Comparison of ENCODE assay signal across 8 cellular contexts in the genomic region with DNA sequence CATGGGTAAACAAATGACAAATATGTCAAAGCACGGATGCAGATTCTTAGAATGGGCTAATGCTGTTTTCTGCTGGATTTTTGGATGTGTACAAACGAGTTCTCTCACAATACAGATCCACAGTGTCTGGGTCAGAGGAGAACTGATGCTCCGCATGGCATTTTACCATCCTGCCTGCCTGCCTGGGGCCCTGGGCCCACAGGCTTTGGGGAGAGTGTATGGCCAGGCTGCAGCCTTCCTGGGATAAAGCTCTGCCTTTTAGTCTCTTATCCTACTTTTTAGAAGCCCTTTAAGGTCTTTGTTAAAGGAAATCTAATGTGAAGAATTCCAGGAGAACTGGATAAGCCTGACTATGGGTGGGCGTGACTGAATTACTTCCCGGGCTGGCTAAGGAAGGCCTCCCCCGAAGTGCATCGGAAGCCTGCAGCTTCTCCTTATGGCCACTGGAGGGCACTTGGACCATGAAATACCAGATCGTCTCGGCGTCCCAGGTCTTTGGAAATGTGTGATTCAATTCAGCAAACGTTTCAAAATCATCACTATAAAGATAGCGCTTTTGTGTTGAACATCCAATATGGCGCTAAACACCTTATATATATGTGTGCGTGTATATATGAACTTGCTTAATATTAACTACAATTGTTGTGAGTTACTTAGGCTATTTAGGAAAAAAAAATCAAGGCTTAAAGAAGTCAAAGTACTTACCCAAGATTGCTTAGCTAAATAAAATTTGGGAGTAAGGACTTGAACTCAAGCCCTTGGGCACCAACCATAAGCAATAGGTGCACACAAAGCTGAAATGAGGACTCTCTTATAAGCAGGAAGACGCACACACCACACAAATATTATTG. TPM values are rescaled to one million over a fixed set of nuclear protein-coding genes. Genes with fewer than 3 reads are reported as not detected.
DNase-seq lines count a peak whose midpoint lies in the region; ATAC-seq, FAIRE-seq and TF ChIP-seq lines count a peak whose summit lies in the region.

No MANE protein-coding gene starts in this region.

- H3K36me3 ChIP-seq in OCI-LY3 (replicated peaks; ENCODE audit: low read depth, low read length) (no peaks in the 10 kb centered on the region), esophagus muscularis mucosa (no peaks in the 10 kb centered on the region)

- no peaks in the 10 kb centered on the region for H3K36me3 Mint-ChIP-seq in natural killer cell treated with Interleukin-12 subunit alpha and Interleukin-12 subunit beta and Interleukin-15 and Interleukin-18, amount 100 ng/mL, for 72 hours

- H3K4me2 ChIP-seq in OCI-LY3 (ENCODE audit: low read length): peak overlapping the region; percentile 49

- no peak for TF ChIP-seq POLR2A in esophagus muscularis mucosa (IDR thresholded peaks at IDR 0.05; ENCODE audit: low read depth)

- intact Hi-C loops in esophagus muscularis mucosa (cut with DNase I): no loop called here

- no peaks in the 10 kb centered on the region for H3K79me2 ChIP-seq in OCI-LY3 (ENCODE audit: low read length)

- peak; percentile 86 for DNase-seq in CD1c-positive myeloid dendritic cell (ENCODE audit: extremely low spot score)
- peak; percentile 81 for DNase-seq in HTR-8/SVneo (ENCODE audit: insufficient read length, low spot score)
- peak; percentile 40 for DNase-seq in activated T-cell treated with anti-CD3 and anti-CD28 coated beads for 24 hours (ENCODE audit: low read depth)
- no peak for DNase-seq in esophagus muscularis mucosa (ENCODE audit: extremely low spot score)
- DNase-seq in natural killer cell treated with Interleukin-12 subunit alpha and Interleukin-12 subunit beta and Interleukin-15 and Interleukin-18, amount 100 ng/mL, for 72 hours (ENCODE audit: low spot score): no peak
- DNase-seq in stromal cell of bone marrow (ENCODE audit: low read depth): peak; percentile 67

- WGBS in esophagus muscularis mucosa: 18% methylated on average over 15 of the region's 15 CpGs

- H3K4me3 ChIP-seq in OCI-LY3 (ENCODE audit: low read length): no peak overlapping the region
- no peak overlapping the region for H3K4me3 ChIP-seq in esophagus muscularis mucosa

- ATAC-seq in GM19324 (IDR thresholded peaks at IDR 0.05; ENCODE audit: low FRiP score, unreplicated experiment): peak; percentile 55
- ATAC-seq in natural killer cell treated with Interleukin-12 subunit alpha and Interleukin-12 subunit beta and Interleukin-15 and Interleukin-18, amount 100 ng/mL, for 72 hours: peak; percentile 68 to 78

- peaks cover 0 to 7% of the 10 kb centered on the region in 2 donors for H3K27me3 Mint-ChIP-seq in natural killer cell treated with Interleukin-12 subunit alpha and Interleukin-12 subunit beta and Interleukin-15 and Interleukin-18, amount 100 ng/mL, for 72 hours

- H3K9ac ChIP-seq in OCI-LY3 (ENCODE audit: low read length): no peak overlapping the region

- no peak for FAIRE-seq in HTR-8/SVneo (lab: Jason Lieb, UNC)

- peaks cover 0 to 7% of the 10 kb centered on the region in 2 donors for H3K4me1 Mint-ChIP-seq in natural killer cell treated with Interleukin-12 subunit alpha and Interleukin-12 subunit beta and Interleukin-15 and Interleukin-18, amount 100 ng/mL, for 72 hours (ENCODE audit: low read depth in 2 of 2)

- peaks cover 4% of the 10 kb centered on the region; the same call in 1 of the 2 replicates for H3K4me1 ChIP-seq in OCI-LY3 (ENCODE audit: low read length)
- peaks cover 45 to 74% (median 69%) of the 10 kb centered on the region in 4 donors for H3K4me1 ChIP-seq in esophagus muscularis mucosa

- no peak overlapping the region for H3K4me3 Mint-ChIP-seq in natural killer cell treated with Interleukin-12 subunit alpha and Interleukin-12 subunit beta and Interleukin-15 and Interleukin-18, amount 100 ng/mL, for 72 hours

- H3K9me3 ChIP-seq in OCI-LY3 (ENCODE audit: insufficient read depth, low read length) (no peaks in the 10 kb centered on the region), esophagus muscularis mucosa (no peaks in the 10 kb centered on the region)

- H4K20me1 ChIP-seq in OCI-LY3 (ENCODE audit: insufficient read depth, low read length): no peaks in the 10 kb centered on the region

- TF ChIP-seq CTCF in OCI-LY3 (IDR thresholded peaks at IDR 0.05; ENCODE audit: low read depth, low read length) (peak; percentile 79), esophagus muscularis mucosa (IDR thresholded peaks at IDR 0.05) (peak; percentile 93 to 98 (median 98))

- H3K9me3 Mint-ChIP-seq in natural killer cell treated with Interleukin-12 subunit alpha and Interleukin-12 subunit beta and Interleukin-15 and Interleukin-18, amount 100 ng/mL, for 72 hours: no peaks in the 10 kb centered on the region

- H2AFZ ChIP-seq in OCI-LY3 (ENCODE audit: low read depth, low read length): 0 out of 2 replicates have a peak overlapping the region, but pooled peaks have one; percentile 9

- TF ChIP-seq EP300 in esophagus muscularis mucosa (IDR thresholded peaks at IDR 0.05): no peak

- no peaks in the 10 kb centered on the region for H3K27me3 ChIP-seq in OCI-LY3 (ENCODE audit: low read depth, low read length)
- no peaks in the 10 kb centered on the region for H3K27me3 ChIP-seq in esophagus muscularis mucosa

- no peak overlapping the region for H3K27ac Mint-ChIP-seq in natural killer cell treated with Interleukin-12 subunit alpha and Interleukin-12 subunit beta and Interleukin-15 and Interleukin-18, amount 100 ng/mL, for 72 hours

- H3K27ac ChIP-seq in OCI-LY3 (ENCODE audit: low read length): no peak overlapping the region
- peak overlapping the region; percentile 86 to 97 (median 94) for H3K27ac ChIP-seq in esophagus muscularis mucosa (replicated peaks in 1 of 4)

RNA-seq across cellular contexts. Expression of gene DNPEP, which starts 15.2 kb away (rescaled TPM):
- 100 to 1,000 TPM in 1 of 4 donors, 10 to 100 TPM in 3; 44.9 to 102 (median 61.6) TPM for total RNA-seq in esophagus muscularis mucosa
- 100 to 1,000 TPM in 1 of 2 donors, 10 to 100 TPM in 1; 85.3 to 116 TPM for total RNA-seq in natural killer cell treated with Interleukin-12 subunit alpha and Interleukin-12 subunit beta and Interleukin-15 and Interleukin-18, amount 100 ng/mL, for 72 hours

RNA-seq across cellular contexts. Expression of gene DES, which starts 15.3 kb away (rescaled TPM):
- over 10,000 TPM; 19,781 to 23,770 (median 22,752) TPM for total RNA-seq in esophagus muscularis mucosa
- not detected for total RNA-seq in natural killer cell treated with Interleukin-12 subunit alpha and Interleukin-12 subunit beta and Interleukin-15 and Interleukin-18, amount 100 ng/mL, for 72 hours

RNA-seq across cellular contexts. Expression of gene SPEG, which starts 31.8 kb away (rescaled TPM):
- total RNA-seq in esophagus muscularis mucosa: 100 to 1,000 TPM; 115 to 251 (median 180) TPM
- under 1 TPM in 1 of 2 donors, not detected in 1; 0.86 TPM for total RNA-seq in natural killer cell treated with Interleukin-12 subunit alpha and Interleukin-12 subunit beta and Interleukin-15 and Interleukin-18, amount 100 ng/mL, for 72 hours

Comparison
In these comparisons a context has a peak if more than half of its experiments do, and no peak if none do; other contexts are left out.
1. DNase-seq: peak in CD1c-positive myeloid dendritic cell (single experiment), HTR-8/SVneo (single experiment), activated T-cell treated with anti-CD3 and anti-CD28 coated beads for 24 hours (single experiment) and stromal cell of bone marrow (single experiment); none in esophagus muscularis mucosa (single experiment) and natural killer cell treated with Interleukin-12 subunit alpha and Interleukin-12 subunit beta and Interleukin-15 and Interleukin-18, amount 100 ng/mL, for 72 hours (single experiment).
2. RNA of gene DES, which starts 15.3 kb away (total RNA-seq): 19,781 to 23,770 TPM in esophagus muscularis mucosa; not detected in natural killer cell treated with Interleukin-12 subunit alpha and Interleukin-12 subunit beta and Interleukin-15 and Interleukin-18, amount 100 ng/mL, for 72 hours; every median in the first group is over 1,000 times any median in the second.
3. RNA of gene SPEG, which starts 31.8 kb away (total RNA-seq): 115 to 251 TPM in esophagus muscularis mucosa; 0.86 TPM in natural killer cell treated with Interleukin-12 subunit alpha and Interleukin-12 subunit beta and Interleukin-15 and Interleukin-18, amount 100 ng/mL, for 72 hours; every median in the first group is over 10 times any median in the second.